9 cellular contexts compared by ENCODE assay signal in the genomic region with DNA sequence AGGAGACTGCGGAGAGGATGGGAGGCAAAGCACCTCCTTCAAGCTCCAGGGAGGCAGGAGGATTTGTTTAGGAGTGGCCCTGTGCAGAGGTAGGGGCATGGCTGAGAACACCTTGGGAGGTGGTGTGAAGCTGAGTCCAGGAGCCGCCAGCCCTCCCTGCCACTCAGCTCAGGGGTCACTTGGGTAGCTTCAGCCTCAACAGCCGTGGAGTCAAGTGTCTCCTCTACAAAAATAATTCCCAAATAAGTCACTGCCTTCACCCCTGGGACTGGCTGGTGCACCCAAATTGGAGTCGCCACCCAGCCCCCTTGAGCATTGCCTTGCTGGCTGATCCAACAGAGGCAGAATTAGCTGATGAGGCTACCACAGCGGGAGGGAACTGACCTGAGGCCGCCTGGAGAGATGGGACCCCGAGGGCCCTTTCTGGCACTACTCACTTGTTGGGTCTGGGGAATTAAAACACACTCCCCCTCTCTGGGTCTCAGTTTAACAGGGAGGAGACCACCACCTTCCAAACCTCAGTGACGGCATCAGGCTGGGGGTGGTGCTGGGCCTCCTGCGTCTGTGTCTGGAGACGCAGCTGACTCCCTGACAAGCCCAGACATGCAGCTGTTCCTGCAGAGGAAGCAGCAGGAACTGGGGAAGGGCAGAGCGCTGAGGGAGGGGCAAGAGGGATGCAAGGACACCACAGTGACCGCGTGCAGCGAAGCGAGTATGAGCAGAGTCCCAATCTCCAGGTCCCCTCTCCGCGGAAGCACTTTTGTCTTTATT.
A peak's percentile ranks its signal among the peaks of the same experiment; 100 is the strongest.
DNase-seq lines count a peak whose midpoint lies in the region; ATAC-seq and TF ChIP-seq lines count a peak whose summit lies in the region.
"Had no signal": no experiment of that assay in that cellular context is flagged by ENCODE, and none has a peak within 500 bp of the region (broad histone marks: within the 10 kb centered on the region; RNA-seq: fewer than 3 reads in every experiment).

No MANE protein-coding gene starts in this region.

- H3K27ac ChIP-seq in coronary artery (peak overlapping the region in 1 of 2 donors; percentile 57), Karpas-422 (ENCODE audit: low read length) (no peak overlapping the region)

- no peaks in the 10 kb centered on the region for H3K9me2 ChIP-seq in Karpas-422 (replicated peaks; ENCODE audit: insufficient read depth, low read length)

- H2AFZ ChIP-seq in Karpas-422 (ENCODE audit: low read length): no peak overlapping the region

- no peak overlapping the region for H3K9ac ChIP-seq in Karpas-422 (ENCODE audit: low read length)

- DNase-seq in GM13977 (ENCODE audit: low spot score) (peak; percentile 17), NCI-H510A (lab: John Stamatoyannopoulos, UW) (peak; percentile 96), coronary artery (ENCODE audit: low spot score) (no peak), midbrain (lab: John Stamatoyannopoulos, UW) (peak; percentile 24), Karpas-422 (no peak), activated gamma-delta T cell treated with Interleukin-2 at 50 U/mL for 16 hours (no peak)
- no peak for DNase-seq in stimulated activated naive CD4-positive, alpha-beta T cell treated with Interleukin-2 at 50 U/mL for 16 hours (lab: John Stamatoyannopoulos, UW)
- DNase-seq: upper lobe of left lung had no signal

- H3K79me2 ChIP-seq in Karpas-422 (ENCODE audit: low read length): no peaks in the 10 kb centered on the region

- no peak for ATAC-seq in HG03095 (IDR thresholded peaks at IDR 0.05; ENCODE audit: unreplicated experiment)

- H3K36me3 ChIP-seq in Karpas-422 (ENCODE audit: insufficient read depth, low read length): no peaks in the 10 kb centered on the region

- H3K4me2 ChIP-seq in Karpas-422 (ENCODE audit: low read depth, low read length, poor library complexity, severe bottlenecking): no peak overlapping the region

- no peaks in the 10 kb centered on the region for H3K9me3 ChIP-seq in Karpas-422 (ENCODE audit: low read length)
- H3K9me3 ChIP-seq: upper lobe of left lung had no signal

- H3K4me1 ChIP-seq in Karpas-422 (ENCODE audit: low read length): peaks cover 10% of the 10 kb centered on the region

- no peak for TF ChIP-seq CTCF in GM13977 (IDR thresholded peaks at IDR 0.05; ENCODE audit: extremely low read depth, insufficient read depth, missing control alignments)
- no peak for TF ChIP-seq CTCF in coronary artery (IDR thresholded peaks at IDR 0.05)

- in situ Hi-C loops in GM13977 (cut with MboI; ENCODE audit: low pct_unique_long_range_greater_than_20kb, low sequenced_read_pairs, unreplicated experiment): loop anchor here (10.0 kb wide), 1 partner anchor 169 kb away; no protein-coding TSS in a partner anchor

- H3K4me3 ChIP-seq in coronary artery: peak overlapping the region; percentile 9
- H3K4me3 ChIP-seq in Karpas-422 (ENCODE audit: low read length): no peak overlapping the region
- H3K4me3 ChIP-seq: upper lobe of left lung had no signal

- H4K20me1 ChIP-seq in Karpas-422 (ENCODE audit: insufficient read depth, low read depth, low read length): peaks cover 4% of the 10 kb centered on the region; the same call in 1 of the 2 replicates

- H3K27me3 ChIP-seq in Karpas-422 (ENCODE audit: low read length): no peaks in the 10 kb centered on the region
- H3K27me3 ChIP-seq: upper lobe of left lung had no signal

Comparison
In these comparisons a context has a peak if more than half of its experiments do, and no peak if none do; other contexts are left out.
1. DNase-seq: peak in GM13977 (single experiment), NCI-H510A (single experiment) and midbrain (single experiment); none in coronary artery (single experiment), Karpas-422 (single experiment), stimulated activated naive CD4-positive, alpha-beta T cell treated with Interleukin-2 at 50 U/mL for 16 hours (single experiment) and activated gamma-delta T cell treated with Interleukin-2 at 50 U/mL for 16 hours (single experiment).